14 cellular contexts compared by ENCODE assay signal in the genomic region with DNA sequence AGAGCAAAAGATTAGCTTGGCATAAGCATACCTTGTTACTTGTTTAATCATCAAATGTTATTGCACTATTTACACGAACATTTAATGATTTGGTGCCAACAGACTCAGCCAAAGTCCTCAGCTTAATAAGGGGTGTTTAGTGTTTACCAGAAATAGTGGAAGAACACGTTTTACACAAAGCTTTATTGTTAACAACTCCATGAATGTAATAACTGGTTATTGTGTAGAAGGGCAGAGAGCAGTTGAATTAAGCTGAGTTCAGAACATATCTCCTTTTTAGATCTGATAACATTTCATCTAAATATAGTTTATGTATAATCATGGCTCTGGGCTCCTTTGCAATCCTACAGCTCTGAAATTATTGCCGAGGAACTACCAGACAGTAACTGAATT.
DNase-seq lines count a peak whose midpoint lies in the region; ATAC-seq and FAIRE-seq lines count a peak whose summit lies in the region.
"Had no signal": no experiment of that assay in that cellular context is flagged by ENCODE, and none has a peak within 500 bp of the region (broad histone marks: within the 10 kb centered on the region; RNA-seq: fewer than 3 reads in every experiment).

No MANE protein-coding gene starts in this region.

- peak; percentile 73 for DNase-seq in NCI-H748 (lab: John Stamatoyannopoulos, UW; ENCODE audit: unreplicated experiment)
- DNase-seq in small intestine, result peak; percentile 87
- no peak for DNase-seq in NCI-H345 (lab: John Stamatoyannopoulos, UW)
- no peak for DNase-seq in Kasumi-1 (lab: John Stamatoyannopoulos, UW)
- DNase-seq: activated CD4-positive, alpha-beta memory T cell treated with anti-CD3 and anti-CD28 coated beads, Interleukin-2, amount 10 ng/mL, durations not matched to agents 7 days and 5 days; amygdala; erythroblast; glutamatergic neuron; nucleus accumbens; stimulated activated naive CD4-positive, alpha-beta T cell had no signal

- no peaks in the 10 kb centered on the region for H3K27me3 ChIP-seq in small intestine (ENCODE audit: control insufficient read depth in 2 of 2, insufficient read depth in 2 of 2, low read length in 2 of 2)
- H3K27me3 ChIP-seq: BLaER1 had no signal

- H3K4me1 ChIP-seq in small intestine (ENCODE audit: control insufficient read depth in 2 of 2, insufficient read depth in 1 of 2, low read depth in 1 of 2, low read length in 1 of 2), result peaks cover 0 to 3% of the 10 kb centered on the region in 2 donors

- no peak for ATAC-seq in GM21825 (IDR thresholded peaks at IDR 0.05; ENCODE audit: unreplicated experiment)

- H3K36me3 ChIP-seq in KOPT-K1 (ENCODE audit: insufficient read depth, low read length) (no peaks in the 10 kb centered on the region), small intestine (ENCODE audit: control insufficient read depth in 2 of 2, insufficient read depth in 2 of 2, low read length in 2 of 2) (no peaks in the 10 kb centered on the region)
- H3K36me3 ChIP-seq: BLaER1 had no signal

- H3K4me3 ChIP-seq in small intestine (ENCODE audit: low read depth in 1 of 2, low read length in 2 of 2), result no peak overlapping the region
- H3K4me3 ChIP-seq: BLaER1 had no signal

- no peaks in the 10 kb centered on the region for H3K9me3 ChIP-seq in KOPT-K1 (ENCODE audit: insufficient read depth, low read length, poor library complexity, severe bottlenecking)
- H3K9me3 ChIP-seq in small intestine (ENCODE audit: control insufficient read depth, low read depth), result no peaks in the 10 kb centered on the region
- H3K9me3 ChIP-seq: BLaER1 had no signal

- WGBS in small intestine, 3 donors, result 11 to 36% (median 28%) methylated on average over 3 of the region's 3 CpGs

- peak; percentile 55 for FAIRE-seq in endometrium (lab: Jason Lieb, UNC)
- FAIRE-seq in small intestine (lab: Jason Lieb, UNC), result peak; percentile 92

- H3K27ac ChIP-seq in KOPT-K1 (ENCODE audit: low read depth, low read length, poor library complexity, severe bottlenecking) (peak overlapping the region; percentile 98), small intestine (ENCODE audit: low read depth in 1 of 2, low read length in 1 of 2) (no peak overlapping the region)
- H3K27ac ChIP-seq: BLaER1 had no signal

Comparison
In these comparisons a context has a peak if more than half of its experiments do, and no peak if none do; other contexts are left out.
1. DNase-seq: peak in NCI-H748 (single experiment) and small intestine (single experiment); none in NCI-H345 (single experiment) and Kasumi-1 (0 of 2).